Comparison of ENCODE assay signal across 16 cellular contexts in genomic region chr14:58966991-58967390, GRCh38.
DNase-seq lines count a peak whose midpoint lies in the region; FAIRE-seq and TF ChIP-seq lines count a peak whose summit lies in the region.
"Had no signal": no experiment of that assay in that cellular context is flagged by ENCODE, and none has a peak within 500 bp of the region (broad histone marks: within the 10 kb centered on the region; RNA-seq: fewer than 3 reads in every experiment).

No MANE protein-coding gene starts in this region.

- H3K36me3 Mint-ChIP-seq in nephron (ENCODE audit: low read depth) = no peaks in the 10 kb centered on the region
- H3K36me3 Mint-ChIP-seq: CD8-positive, alpha-beta memory T cell; IgD-negative memory B cell had no signal

- peak overlapping the region; percentile 43 to 88 (median 82) for H3K27ac Mint-ChIP-seq in nephron
- H3K27ac Mint-ChIP-seq: CD8-positive, alpha-beta memory T cell; IgD-negative memory B cell had no signal

- CTCF ChIA-PET in GM10248 (lab: Yijun Ruan, JAX) = interaction anchor here (0.9 to 3.0 kb wide), 4 partner anchors 10 to 160 kb away, joined by 3 to 14 read pairs (median 6); no protein-coding TSS in a partner anchor

- H3K27me3 Mint-ChIP-seq in nephron (ENCODE audit: low read depth) = no peaks in the 10 kb centered on the region

- no peak overlapping the region for H3K4me3 ChIP-seq in choroid plexus epithelial cell (ENCODE audit: low read depth, low read length)
- H3K4me3 ChIP-seq: BLaER1 had no signal

- POLR2A ChIA-PET in GM10248 (lab: Yijun Ruan, JAX) = no interaction called here

- H3K4me1 Mint-ChIP-seq in nephron = peaks cover 17% of the 10 kb centered on the region
- H3K4me1 Mint-ChIP-seq: CD8-positive, alpha-beta memory T cell had no signal

- peak; percentile 94 for FAIRE-seq in urothelium cell line (lab: Jason Lieb, UNC)
- FAIRE-seq: GM18507, H54 had no signal

- peak; percentile 20 for DNase-seq in SK-N-DZ (ENCODE audit: low spot score)
- peak; percentile 20 for DNase-seq in choroid plexus epithelial cell (ENCODE audit: low read depth)
- no peak for DNase-seq in urothelium cell line (ENCODE audit: low spot score)
- DNase-seq in GM10248 (ENCODE audit: extremely low spot score) = no peak
- DNase-seq in cortex of kidney (lab: John Stamatoyannopoulos, UW) = no peak
- no peak for DNase-seq in mucosa of gallbladder (ENCODE audit: low spot score)
- DNase-seq: 8988T; AML-193; Caco-2; CD8-positive, alpha-beta memory T cell; GF-D8 had no signal

- TF ChIP-seq CTCF in choroid plexus epithelial cell (conservative IDR thresholded peaks at IDR 0.05; ENCODE audit: low read depth, low read length) = no peak
- TF ChIP-seq CTCF in nephron (IDR thresholded peaks at IDR 0.05; ENCODE audit: unreplicated experiment in 3 of 3) = no peak
- TF ChIP-seq CTCF in GM10248 (IDR thresholded peaks at IDR 0.05; ENCODE audit: control extremely low read depth, extremely low read depth, low read depth, missing control alignments) = no peak

- H3K9me3 Mint-ChIP-seq in nephron = no peaks in the 10 kb centered on the region
- H3K9me3 Mint-ChIP-seq: CD8-positive, alpha-beta memory T cell; IgD-negative memory B cell had no signal

- H3K4me3 Mint-ChIP-seq in nephron = no peak overlapping the region
- H3K4me3 Mint-ChIP-seq: CD8-positive, alpha-beta memory T cell; IgD-negative memory B cell had no signal

Comparison
In these comparisons a context has a peak if more than half of its experiments do, and no peak if none do; other contexts are left out.
1. DNase-seq: peak in SK-N-DZ (single experiment) and choroid plexus epithelial cell (single experiment); none in urothelium cell line (single experiment), GM10248 (single experiment), cortex of kidney (single experiment) and mucosa of gallbladder (single experiment).